In the genomic region with DNA sequence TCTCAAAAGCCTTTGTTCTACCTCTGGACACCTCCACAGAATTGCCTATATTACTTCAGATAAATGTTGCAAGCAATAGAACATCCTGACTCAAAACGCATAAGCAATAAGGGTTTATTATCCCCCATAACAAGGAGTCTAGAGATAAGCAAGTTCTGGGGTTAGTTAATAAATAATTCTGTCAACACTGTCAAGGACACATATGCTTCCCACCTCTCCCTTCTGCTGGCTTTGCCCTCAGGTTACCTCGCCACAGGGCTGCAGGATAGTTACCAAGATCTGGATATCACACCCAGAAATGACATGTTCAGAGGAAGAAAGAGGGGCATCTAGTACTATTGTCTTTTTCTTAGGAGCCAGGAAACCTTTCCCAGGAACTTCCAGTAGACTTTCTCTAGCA, we compare ENCODE assay signal across 33 cellular contexts. TPM values are rescaled to one million over a fixed set of nuclear protein-coding genes. Genes with fewer than 3 reads are reported as not detected.
"Had no signal": no experiment of that assay in that cellular context is flagged by ENCODE, and none has a peak within 500 bp of the region (broad histone marks: within the 10 kb centered on the region; RNA-seq: fewer than 3 reads in every experiment).

No MANE protein-coding gene starts in this region.

- H3K4me3 ChIP-seq: gastrocnemius medialis, left lung, prostate gland, right atrium auricular region, stomach, thyroid gland, vagina had no signal

- H3K9me3 ChIP-seq: gastrocnemius medialis, left lung, prostate gland, right atrium auricular region, stomach, thyroid gland, vagina had no signal

- H3K27me3 ChIP-seq: gastrocnemius medialis, left lung, right atrium auricular region, thyroid gland, vagina had no signal

- H3K36me3 ChIP-seq: gastrocnemius medialis, left lung, prostate gland, right atrium auricular region, stomach, thyroid gland, vagina had no signal

- H3K4me1 ChIP-seq: gastrocnemius medialis, left lung, prostate gland, right atrium auricular region, stomach, thyroid gland, vagina had no signal

- DNase-seq: effector CD8-positive, alpha-beta T cell; endodermal cell; foreskin fibroblast; gastrocnemius medialis; head of caudate nucleus; kidney; left lung; mesendoderm; midbrain; naive thymus-derived CD8-positive, alpha-beta T cell; nephron progenitor cell; nucleus accumbens; stimulated activated CD4-positive, alpha-beta T cell treated with anti-CD3 and anti-CD28 coated beads, Interleukin-2, amount 100 ng/mL, for 24 hours; stimulated activated CD4-positive, alpha-beta T cell treated with anti-CD3 and anti-CD28 coated beads, Interleukin-4, amount 100 ng/mL, for 24 hours; stimulated activated naive CD4-positive, alpha-beta T cell treated with Interleukin-2 at 50 U/mL for 16 hours; stomach; thyroid gland; trophoblast cell had no signal

- H3K27ac ChIP-seq: epithelial cell of prostate, gastrocnemius medialis, left lung, prostate gland, right atrium auricular region, stomach, thyroid gland, vagina had no signal

- ATAC-seq: esophagus mucosa; gastrocnemius medialis; left lung; naive thymus-derived CD8-positive, alpha-beta T cell; sciatic nerve; stimulated activated effector memory CD8-positive, alpha-beta T cell treated with anti-CD3 and anti-CD28 coated beads, Interleukin-12 subunit alpha, Interleukin-12 subunit beta, amount 100 ng/mL, for 72 hours had no signal

RNA-seq across cellular contexts. Expression of gene DUSP21, which starts 14.0 kb away (rescaled TPM):
- total RNA-seq: endodermal cell; esophagus mucosa; gastrocnemius medialis; glomerular endothelial cell; kidney; left lung; lower leg skin; lung microvascular endothelial cell; myocyte; naive thymus-derived CD8-positive, alpha-beta T cell; osteocyte; right atrium auricular region; sciatic nerve; stomach; subcutaneous adipose tissue; temporal lobe; thyroid gland; ureter; vagina had no signal
- polyA plus RNA-seq: naive thymus-derived CD8-positive, alpha-beta T cell; stomach had no signal
